In the genomic region with DNA sequence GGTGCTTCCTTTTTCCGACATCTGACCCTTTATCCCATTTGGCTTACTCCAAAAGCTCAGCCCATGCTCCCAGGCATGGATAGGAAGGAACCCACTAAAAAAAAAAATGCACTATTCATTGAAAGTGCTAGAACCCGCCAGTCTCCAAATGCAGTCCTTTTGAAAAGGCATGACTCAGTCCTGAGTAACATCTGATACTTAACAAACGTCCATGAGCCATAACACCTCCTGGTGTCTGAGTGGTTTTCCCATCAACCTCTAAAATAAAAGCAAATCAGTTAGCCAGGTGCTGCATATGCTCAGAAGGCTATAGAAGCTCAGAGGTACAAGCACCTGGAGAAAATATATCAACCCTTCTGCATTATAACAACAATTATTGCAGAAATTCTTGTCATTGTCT, we compare ENCODE assay signal across 15 cellular contexts. TPM values are rescaled to one million over a fixed set of nuclear protein-coding genes. Genes with fewer than 3 reads are reported as not detected.
DNase-seq lines count a peak whose midpoint lies in the region; ATAC-seq and TF ChIP-seq lines count a peak whose summit lies in the region.
"Had no signal": no experiment of that assay in that cellular context is flagged by ENCODE, and none has a peak within 500 bp of the region (broad histone marks: within the 10 kb centered on the region; RNA-seq: fewer than 3 reads in every experiment).

No MANE protein-coding gene starts in this region.

- H3K36me3 ChIP-seq in HCT116 (ENCODE audit: control insufficient read depth in 1 of 2, insufficient read depth in 2 of 2, low read length in 2 of 2), result no peaks in the 10 kb centered on the region
- no peaks in the 10 kb centered on the region for H3K36me3 ChIP-seq in RWPE2 (ENCODE audit: low read depth)
- H3K36me3 ChIP-seq in trophoblast cell (ENCODE audit: control insufficient read depth in 1 of 2, insufficient read depth in 2 of 2, low read length in 2 of 2), result no peaks in the 10 kb centered on the region

- no peak overlapping the region for H2BK12ac ChIP-seq in trophoblast cell (ENCODE audit: low read length)

- H3K4me3 ChIP-seq in HCT116 (replicated peaks in 1 of 2; ENCODE audit: low read depth in 1 of 2, low read length in 2 of 2) (no peak overlapping the region), RWPE2 (ENCODE audit: severe bottlenecking) (no peak overlapping the region), fibroblast of pulmonary artery (replicated peaks; ENCODE audit: low read depth, low read length) (no peak overlapping the region), trophoblast cell (ENCODE audit: low read depth, low read length) (no peak overlapping the region)
- H3K4me3 ChIP-seq: body of pancreas, GM12878 had no signal

- no peak overlapping the region for H3K23ac ChIP-seq in trophoblast cell (ENCODE audit: low read length)

- H3K4me2 ChIP-seq in HCT116 (ENCODE audit: low read length) (peak overlapping the region; percentile 11), trophoblast cell (ENCODE audit: low read length) (no peak overlapping the region)

- no peak overlapping the region for H3K27ac Mint-ChIP-seq in CD14-positive monocyte
- H3K27ac Mint-ChIP-seq: activated T-cell treated with anti-CD3 and anti-CD28 coated beads, Interleukin-2, amount 50 U/mL, for 24 hours; WTC11 had no signal

- peaks cover 17 to 34% (median 19%) of the 10 kb centered on the region in 3 donors for H3K27me3 Mint-ChIP-seq in CD14-positive monocyte (ENCODE audit: low read depth in 3 of 3)

- no peaks in the 10 kb centered on the region for H3K79me1 ChIP-seq in trophoblast cell (ENCODE audit: low read length)

- H4K91ac ChIP-seq in trophoblast cell (ENCODE audit: low read depth, low read length), result no peak overlapping the region

- H2BK120ac ChIP-seq in trophoblast cell (ENCODE audit: insufficient read depth, low read length, poor library complexity), result no peak overlapping the region

- WGBS in trophoblast cell (ENCODE audit: extremely low coverage, insufficient coverage, insufficient read length), result no CpG with 5 or more reads among the region's 3 CpGs

- H3K4me1 Mint-ChIP-seq in CD14-positive monocyte, result no peaks in the 10 kb centered on the region
- H3K4me1 Mint-ChIP-seq: WTC11 had no signal

- H3K9me3 Mint-ChIP-seq in CD14-positive monocyte, result peaks cover 3 to 9% (median 6%) of the 10 kb centered on the region in 7 donors
- H3K9me3 Mint-ChIP-seq: activated T-cell treated with anti-CD3 and anti-CD28 coated beads, Interleukin-2, amount 50 U/mL, for 24 hours had no signal

- no peak for TF ChIP-seq POLR2A in HCT116 (IDR thresholded peaks at IDR 0.05; ENCODE audit: borderline replicate concordance, extremely low read depth, insufficient read depth, insufficient read length)

- H3K9me3 ChIP-seq in HCT116 (ENCODE audit: control insufficient read depth in 1 of 2, insufficient read depth in 1 of 2, low read depth in 1 of 2, low read length in 2 of 2) (no peaks in the 10 kb centered on the region), RWPE2 (ENCODE audit: severe bottlenecking) (no peaks in the 10 kb centered on the region), trophoblast cell (ENCODE audit: insufficient read depth, low read depth, low read length) (no peaks in the 10 kb centered on the region)
- H3K9me3 ChIP-seq: body of pancreas had no signal

- H2AFZ ChIP-seq in HCT116 (ENCODE audit: low read depth, low read length, poor library complexity, severe bottlenecking), result no peak overlapping the region
- no peak overlapping the region for H2AFZ ChIP-seq in trophoblast cell (ENCODE audit: insufficient read depth, low read length, poor library complexity)

- no peak overlapping the region for H2BK5ac ChIP-seq in trophoblast cell (ENCODE audit: low read depth, low read length, poor library complexity)

- no peaks in the 10 kb centered on the region for H3K27me3 ChIP-seq in HCT116 (ENCODE audit: insufficient read depth, low read length)
- H3K27me3 ChIP-seq in RWPE2 (ENCODE audit: insufficient read depth, poor library complexity, severe bottlenecking), result no peaks in the 10 kb centered on the region
- no peaks in the 10 kb centered on the region for H3K27me3 ChIP-seq in trophoblast cell (ENCODE audit: insufficient read depth, low read length)
- H3K27me3 ChIP-seq: body of pancreas had no signal

- RAD21 ChIA-PET in HCT116 (lab: Charles Lee; ENCODE audit: low non-redundant PET in 1 of 2, low total read pairs in 2 of 2, uncharacterized antibody in 2 of 2, unreplicated experiment in 2 of 2), result interaction anchor here in 1 of 2 experiments (0.8 kb wide), 1 partner anchor 45 kb away, joined by 3 read pairs; no protein-coding TSS in a partner anchor

- BruUV-seq in HCT116 (replicated peaks; lab: Mats Ljungman, UMichigan), result no TSS peak

- POLR2A ChIA-PET in HCT116 (lab: Charles Lee), result no interaction called here

- no peak overlapping the region for H3K4ac ChIP-seq in trophoblast cell (ENCODE audit: low read depth, low read length)

- H3K36me3 Mint-ChIP-seq in CD14-positive monocyte, result no peaks in the 10 kb centered on the region

- H3K14ac ChIP-seq in trophoblast cell (ENCODE audit: low read length), result no peak overlapping the region

- TF ChIP-seq RAD21 in HCT116 (IDR thresholded peaks at IDR 0.05; ENCODE audit: low read depth), result peak; percentile 45; the same call in 1 of the 2 replicates

- no peak overlapping the region for H4K12ac ChIP-seq in trophoblast cell (ENCODE audit: low read depth, low read length)

- no peak overlapping the region for H3K18ac ChIP-seq in trophoblast cell (ENCODE audit: low read length)

- H2AK5ac ChIP-seq in trophoblast cell (ENCODE audit: low read length), result no peak overlapping the region

- intact Hi-C loops in HCT116 (cut with micrococcal nuclease), result loop anchor here (10.0 kb wide), 1 partner anchor 205 kb away; the partner anchor contains the start of gene PRLHR
- intact Hi-C loops in CD14-positive monocyte (cut with micrococcal nuclease), result loop anchor here (2.0 kb wide), 1 partner anchor 231 kb away; no protein-coding TSS in a partner anchor

- H3K79me2 ChIP-seq in HCT116 (ENCODE audit: insufficient read depth, low read length) (no peaks in the 10 kb centered on the region), trophoblast cell (ENCODE audit: control insufficient read depth, insufficient read depth, low read length, poor library complexity) (no peaks in the 10 kb centered on the region)

- H3K9me2 ChIP-seq in HCT116 (ENCODE audit: insufficient read depth), result no peaks in the 10 kb centered on the region

- H3K4me1 ChIP-seq in HCT116 (ENCODE audit: control insufficient read depth in 1 of 2, insufficient read depth in 2 of 2, low read length in 2 of 2) (peaks cover 0 to 39% of the 10 kb centered on the region in 2 experiments; a peak in 2 of 4 replicates), RWPE2 (ENCODE audit: insufficient read depth, poor library complexity, severe bottlenecking) (peaks cover 4% of the 10 kb centered on the region), trophoblast cell (ENCODE audit: control insufficient read depth in 1 of 2, insufficient read depth in 2 of 2, low read length in 2 of 2) (no peaks in the 10 kb centered on the region)
- H3K4me1 ChIP-seq: body of pancreas had no signal

- H3K9ac ChIP-seq in HCT116 (ENCODE audit: low read length), result no peak overlapping the region
- no peak overlapping the region for H3K9ac ChIP-seq in trophoblast cell (ENCODE audit: low read length)

- H4K20me1 ChIP-seq in HCT116 (ENCODE audit: insufficient read depth), result no peaks in the 10 kb centered on the region

- H3K27ac ChIP-seq in HCT116 (ENCODE audit: low read depth, low read length) (no peak overlapping the region), RWPE2 (ENCODE audit: poor library complexity, severe bottlenecking) (no peak overlapping the region), trophoblast cell (ENCODE audit: low read depth, low read length) (no peak overlapping the region)
- H3K27ac ChIP-seq: body of pancreas had no signal

- peak; percentile 57 for ATAC-seq in HCT116
- ATAC-seq in RWPE2 (ENCODE audit: low read depth), result peak; percentile 90
- ATAC-seq: body of pancreas, GM12878, WTC11 had no signal

- no peak overlapping the region for H4K8ac ChIP-seq in trophoblast cell (ENCODE audit: low read depth, low read length)

- TF ChIP-seq CTCF in HCT116 (IDR thresholded peaks at IDR 0.05 in 2 of 3, conservative IDR thresholded peaks at IDR 0.05 in 1 of 3; ENCODE audit: borderline replicate concordance in 1 of 3, insufficient read depth in 1 of 3, low read depth in 2 of 3, low read length in 2 of 3) (peak in 1 of 3 experiments; percentile 12; a peak in 1 of 6 replicates), RWPE2 (IDR thresholded peaks at IDR 0.05; ENCODE audit: poor library complexity, severe bottlenecking) (no peak), fibroblast of pulmonary artery (IDR thresholded peaks at IDR 0.05; ENCODE audit: low read length, missing control alignments) (no peak), CD14-positive monocyte (IDR thresholded peaks at IDR 0.05) (no peak)

- peak; percentile 73 for DNase-seq in A172 (ENCODE audit: low spot score)
- DNase-seq in HCT116 (ENCODE audit: low read depth, low spot score), result peak; percentile 60
- DNase-seq in RWPE2 (ENCODE audit: low spot score), result no peak
- peak; percentile 48 for DNase-seq in fibroblast of pulmonary artery (ENCODE audit: low read depth)
- DNase-seq in activated CD8-positive, alpha-beta memory T cell treated with anti-CD3 and anti-CD28 coated beads for 24 hours, result no peak
- DNase-seq in NCI-H510A (lab: John Stamatoyannopoulos, UW), result no peak
- DNase-seq in trophoblast cell, result no peak
- DNase-seq in CD14-positive monocyte (ENCODE audit: low spot score), result no peak
- DNase-seq: activated T-cell treated with anti-CD3 and anti-CD28 coated beads, Interleukin-2, amount 50 U/mL, for 24 hours; body of pancreas; DMS153; NCI-H1105; NK-92 treated with Interleukin-12 subunit alpha and Interleukin-12 subunit beta, amount 100 ng/mL, for 24 hours had no signal

- H3K4me3 Mint-ChIP-seq in CD14-positive monocyte, result peak overlapping the region in 1 of 2 donors; percentile 20
- H3K4me3 Mint-ChIP-seq: activated T-cell treated with anti-CD3 and anti-CD28 coated beads, Interleukin-2, amount 50 U/mL, for 24 hours; WTC11 had no signal

- CTCF ChIA-PET in HCT116 (lab: Charles Lee), result interaction anchor here (1.4 to 2.6 kb wide), 3 partner anchors 79 to 231 kb away, joined by 4 to 17 read pairs (median 5); no protein-coding TSS in a partner anchor

TF ChIP-seq in HCT116, 20 proteins besides CTCF, POLR2A, EP300 and RAD21 (continues in another document):
- TF ChIP-seq, protein P1, sequence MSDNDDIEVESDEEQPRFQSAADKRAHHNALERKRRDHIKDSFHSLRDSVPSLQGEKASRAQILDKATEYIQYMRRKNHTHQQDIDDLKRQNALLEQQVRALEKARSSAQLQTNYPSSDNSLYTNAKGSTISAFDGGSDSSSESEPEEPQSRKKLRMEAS (IDR thresholded peaks at IDR 0.05), result peak; percentile 85
- TF ChIP-seq JUND (IDR thresholded peaks at IDR 0.05), result peak; percentile 81; the same call in 1 of the 2 replicates
- TF ChIP-seq SRF (IDR thresholded peaks at IDR 0.05; ENCODE audit: low read depth), result peak; percentile 70
- TF ChIP-seq YY1 (IDR thresholded peaks at IDR 0.05; ENCODE audit: extremely low read depth, insufficient replicate concordance, low read depth, low read length), result no peak
- peak; percentile 57; the same call in 1 of the 2 replicates for TF ChIP-seq SIN3A (IDR thresholded peaks at IDR 0.05; ENCODE audit: low read depth)

RNA-seq across cellular contexts. Expression of gene CACUL1, which starts 45.0 kb away (rescaled TPM):
- total RNA-seq in A172 (2014; rRNA removed; shearing (Covaris generic)), result 39.2 and 41.6 TPM in 2 replicates
- total RNA-seq in HCT116 (2021; ENCODE audit: unreplicated experiment), result 67.5 TPM
- polyA plus RNA-seq in HCT116 (2012), result 15.7 and 16.0 TPM in 2 replicates
- 39.5 and 44.1 TPM in 2 replicates for polyA plus RNA-seq in trophoblast cell (2013)
- polyA plus RNA-seq in CD14-positive monocyte, result 10 to 100 TPM; 38.8 to 50.8 TPM

Comparison
In these comparisons a context has a peak if more than half of its experiments do, and no peak if none do; other contexts are left out.
1. DNase-seq: peak in A172 (single experiment), HCT116 (single experiment) and fibroblast of pulmonary artery (single experiment); none in RWPE2 (single experiment), activated CD8-positive, alpha-beta memory T cell treated with anti-CD3 and anti-CD28 coated beads for 24 hours (single experiment), NCI-H510A (single experiment), trophoblast cell (0 of 2) and CD14-positive monocyte (single experiment).